In the genomic region with DNA sequence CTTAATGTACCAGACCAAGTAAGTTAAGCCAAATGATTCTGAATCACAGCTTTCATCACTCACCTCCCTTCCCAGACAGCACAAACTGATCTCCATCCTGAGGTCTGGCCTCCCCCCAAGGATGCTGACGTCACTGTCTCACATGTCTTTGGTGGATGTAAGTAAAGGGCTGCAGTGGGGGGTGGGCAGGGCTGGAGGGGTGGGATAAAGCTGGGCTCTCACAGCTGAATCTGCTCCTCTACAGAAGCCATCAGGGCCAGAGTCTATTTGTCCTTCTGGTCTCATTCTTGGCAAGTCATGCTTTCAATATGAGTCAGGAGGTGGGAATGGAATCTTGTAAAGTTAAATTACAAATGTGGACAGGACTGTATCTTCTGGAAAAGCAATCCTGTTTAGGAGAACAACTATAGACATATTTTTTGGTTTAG, we compare ENCODE assay signal across 10 cellular contexts. TPM values are rescaled to one million over a fixed set of nuclear protein-coding genes. Genes with fewer than 3 reads are reported as not detected.
A peak's percentile ranks its signal among the peaks of the same experiment; 100 is the strongest.
DNase-seq lines count a peak whose midpoint lies in the region; ATAC-seq lines count a peak whose summit lies in the region.
"Had no signal": no experiment of that assay in that cellular context is flagged by ENCODE, and none has a peak within 500 bp of the region (broad histone marks: within the 10 kb centered on the region; RNA-seq: fewer than 3 reads in every experiment).

No MANE protein-coding gene starts in this region.

- H3K36me3 ChIP-seq in MG63 (no peaks in the 10 kb centered on the region), mesodermal cell (ENCODE audit: control insufficient read depth, insufficient read depth, low read length) (no peaks in the 10 kb centered on the region)

- intact Hi-C loops in activated CD4-positive, alpha-beta T cell treated with anti-CD3 and anti-CD28 coated beads for 36 hours (cut with DNase I, micrococcal nuclease) = no loop called here

- no peaks in the 10 kb centered on the region for H3K9me3 ChIP-seq in MG63
- H3K9me3 ChIP-seq in mesodermal cell (ENCODE audit: control insufficient read depth, low read length) = no peaks in the 10 kb centered on the region

- H3K27me3 Mint-ChIP-seq in activated CD4-positive, alpha-beta T cell treated with anti-CD3 and anti-CD28 coated beads for 36 hours = peaks cover 5% of the 10 kb centered on the region

- DNase-seq in A172 (ENCODE audit: low spot score) (peak; percentile 89), MG63 (peak; percentile 93), epidermal melanocyte (ENCODE audit: insufficient read length, low spot score) (peak; percentile 30), T-helper 9 cell (no peak)
- no peak for DNase-seq in activated CD4-positive, alpha-beta T cell treated with anti-CD3 and anti-CD28 coated beads for 36 hours
- DNase-seq in activated CD4-positive, alpha-beta T cell treated with anti-CD3 and anti-CD28 coated beads, Interleukin-2, amount 50 U/mL, for 1 hour = no peak
- DNase-seq: naive thymus-derived CD4-positive, alpha-beta T cell had no signal

- no peaks in the 10 kb centered on the region for H3K9me3 Mint-ChIP-seq in activated CD4-positive, alpha-beta T cell treated with anti-CD3 and anti-CD28 coated beads for 36 hours (ENCODE audit: low read depth)
- H3K9me3 Mint-ChIP-seq: naive thymus-derived CD4-positive, alpha-beta T cell; T-helper 1 cell treated with Interleukin-12 subunit alpha and Interleukin-12 subunit beta and Interleukin-4 antibody, amounts not matched to agents 30 μg/mL and 1 μg/mL, for 36 hours had no signal

- H3K4me1 Mint-ChIP-seq in activated CD4-positive, alpha-beta T cell treated with anti-CD3 and anti-CD28 coated beads for 36 hours = no peaks in the 10 kb centered on the region
- H3K4me1 Mint-ChIP-seq: naive thymus-derived CD4-positive, alpha-beta T cell had no signal

- H3K27ac ChIP-seq in mesodermal cell (ENCODE audit: low read depth, low read length, severe bottlenecking) = peak overlapping the region; percentile 57

- no peaks in the 10 kb centered on the region for H3K36me3 Mint-ChIP-seq in activated CD4-positive, alpha-beta T cell treated with anti-CD3 and anti-CD28 coated beads for 36 hours (ENCODE audit: low read depth)
- H3K36me3 Mint-ChIP-seq: naive thymus-derived CD4-positive, alpha-beta T cell had no signal

- WGBS in mesodermal cell (ENCODE audit: insufficient coverage in 2 of 2), 2 experiments = 100% methylated on average over 1 of the region's 1 CpG; no CpG with 5 or more reads in 1 of the 2 experiments

- peaks cover 24% of the 10 kb centered on the region for H3K4me1 ChIP-seq in mesodermal cell (ENCODE audit: control insufficient read depth, insufficient read depth, low read length, poor library complexity, severe bottlenecking)

- CTCF ChIA-PET in activated CD4-positive, alpha-beta T cell treated with anti-CD3 and anti-CD28 coated beads for 36 hours (lab: Charles Lee) = interaction anchor here (0.6 to 1.0 kb wide), 2 partner anchors 20 to 354 kb away, joined by 3 read pairs; no protein-coding TSS in a partner anchor

- POLR2A ChIA-PET in activated CD4-positive, alpha-beta T cell treated with anti-CD3 and anti-CD28 coated beads for 36 hours (lab: Charles Lee) = no interaction called here

- H3K4me3 ChIP-seq in MG63 (no peak overlapping the region), mesodermal cell (ENCODE audit: extremely low read depth, insufficient read depth, low read length, poor library complexity, severe bottlenecking) (no peak overlapping the region)

- no peaks in the 10 kb centered on the region for H3K27me3 ChIP-seq in MG63

- no peak for ATAC-seq in HG02973 (IDR thresholded peaks at IDR 0.05; ENCODE audit: unreplicated experiment)
- ATAC-seq in activated CD4-positive, alpha-beta T cell treated with anti-CD3 and anti-CD28 coated beads for 36 hours = no peak
- ATAC-seq: naive thymus-derived CD4-positive, alpha-beta T cell had no signal

- no peak overlapping the region for H3K27ac Mint-ChIP-seq in activated CD4-positive, alpha-beta T cell treated with anti-CD3 and anti-CD28 coated beads for 36 hours
- H3K27ac Mint-ChIP-seq: T-helper 1 cell treated with Interleukin-12 subunit alpha and Interleukin-12 subunit beta and Interleukin-4 antibody, amounts not matched to agents 30 μg/mL and 1 μg/mL, for 36 hours had no signal

- no peak overlapping the region for H3K4me3 Mint-ChIP-seq in activated CD4-positive, alpha-beta T cell treated with anti-CD3 and anti-CD28 coated beads for 36 hours
- H3K4me3 Mint-ChIP-seq: naive thymus-derived CD4-positive, alpha-beta T cell; T-helper 1 cell treated with Interleukin-12 subunit alpha and Interleukin-12 subunit beta and Interleukin-4 antibody, amounts not matched to agents 30 μg/mL and 1 μg/mL, for 36 hours had no signal

RNA-seq across cellular contexts. Expression of a gene that starts 32.7 kb away (rescaled TPM):
- 0.48 and 1.5 TPM in 2 replicates for total RNA-seq in A172 (2014; rRNA removed; shearing (Covaris generic))
- total RNA-seq in MG63 (2014; rRNA removed; shearing (Covaris generic); ENCODE audit: low replicate concordance) = not detected in 2 replicates
- 0.41 TPM for polyA plus RNA-seq in mesodermal cell (2013, experiment 1 of 2)
- polyA plus RNA-seq in mesodermal cell (2013, experiment 2 of 2) = not detected
- not detected for total RNA-seq in activated CD4-positive, alpha-beta T cell treated with anti-CD3 and anti-CD28 coated beads for 36 hours
- total RNA-seq: naive thymus-derived CD4-positive, alpha-beta T cell had no signal
- polyA plus RNA-seq: naive thymus-derived CD4-positive, alpha-beta T cell had no signal

Comparison
In these comparisons a context has a peak if more than half of its experiments do, and no peak if none do; other contexts are left out.
1. DNase-seq: peak in A172 (single experiment), MG63 (single experiment) and epidermal melanocyte (single experiment); none in T-helper 9 cell (single experiment), activated CD4-positive, alpha-beta T cell treated with anti-CD3 and anti-CD28 coated beads for 36 hours (single experiment) and activated CD4-positive, alpha-beta T cell treated with anti-CD3 and anti-CD28 coated beads, Interleukin-2, amount 50 U/mL, for 1 hour (single experiment).